Comparison of ENCODE assay signal across 8 cellular contexts in genomic region chr14:74492413-74493342, GRCh38. TPM values are rescaled to one million over a fixed set of nuclear protein-coding genes. Genes with fewer than 3 reads are reported as not detected.
DNase-seq lines count a peak whose midpoint lies in the region; ATAC-seq and TF ChIP-seq lines count a peak whose summit lies in the region.

Gene NPC2 (minus strand): TSS chr14:74493305. CDS start chr14:74493274, 31 bp downstream.

- TF ChIP-seq CTCF in AG04450 (IDR thresholded peaks at IDR 0.05; ENCODE audit: low read depth, low read length) (no peak), spleen (IDR thresholded peaks at IDR 0.05 in 8 of 11, conservative IDR thresholded peaks at IDR 0.05 in 3 of 11) (no peak)

- peaks cover 6% of the 10 kb centered on the region; the same call in 1 of the 2 replicates for H3K4me1 ChIP-seq in iPS-20b (ENCODE audit: insufficient read depth, low read length)
- peaks cover 40 to 72% (median 57%) of the 10 kb centered on the region in 6 donors for H3K4me1 ChIP-seq in spleen

- 0 to 2% (median 1%) methylated on average over 23 to 42 of the region's 42 CpGs for WGBS in spleen, 5 donors

- H3K4me3 ChIP-seq in AG04450 (ENCODE audit: low read depth, low read length) (peak within 1 kb of the TSS; percentile 97), iPS-20b (ENCODE audit: low read length) (peak within 1 kb of the TSS; percentile 90), spleen (peak within 1 kb of the TSS; percentile 74 to 94 (median 90))

- POLR2A ChIA-PET in AG04450 (lab: Yijun Ruan, JAX): interaction anchor here (0.6 to 1.0 kb wide), 5 partner anchors 38 to 124 kb away, joined by 3 to 8 read pairs (median 5); no protein-coding TSS in a partner anchor

- H3K36me3 ChIP-seq in iPS-20b (ENCODE audit: insufficient read depth, low read depth, low read length) (peaks cover 25% of the 10 kb centered on the region), spleen (peaks cover 0 to 26% (median 2%) of the 10 kb centered on the region in 6 donors)

- ATAC-seq in GM19395 (IDR thresholded peaks at IDR 0.05; ENCODE audit: unreplicated experiment): peak; percentile 18

- H3K27ac ChIP-seq in AG04450 (ENCODE audit: low read depth, low read length) (peak within 1 kb of the TSS; percentile 65), angular gyrus (ENCODE audit: low read depth, low read length) (peak within 1 kb of the TSS; percentile 67), iPS-20b (ENCODE audit: low read length) (peak within 1 kb of the TSS; percentile 90), spleen (peak within 1 kb of the TSS; percentile 85 to 96 (median 96))

- intact Hi-C loops in spleen (cut with DNase I; ENCODE audit: low total_unique reads): loop anchor here (5.0 kb wide), 1 partner anchor 130 kb away; no protein-coding TSS in a partner anchor

- H3K9me3 ChIP-seq in AG04450 (ENCODE audit: control insufficient read depth, insufficient read depth, low read length) (peaks cover 2% of the 10 kb centered on the region; the same call in 1 of the 2 replicates), iPS-20b (ENCODE audit: insufficient read depth, low read depth, low read length) (no peaks in the 10 kb centered on the region), spleen (no peaks in the 10 kb centered on the region)

- TF ChIP-seq POLR2A in spleen (IDR thresholded peaks at IDR 0.05): no peak

- CTCF ChIA-PET in AG04450 (lab: Charles Lee): interaction anchor here (0.7 to 1.7 kb wide), 4 partner anchors 9 to 120 kb away, joined by 3 to 6 read pairs (median 4); no protein-coding TSS in a partner anchor

- peak within 1 kb of the TSS; percentile 90 for H3K9ac ChIP-seq in iPS-20b (ENCODE audit: low read depth, low read length)

- H3K27me3 ChIP-seq in AG04450 (ENCODE audit: control insufficient read depth, insufficient read depth, low read length) (no peaks in the 10 kb centered on the region), iPS-20b (ENCODE audit: insufficient read depth, low read length) (peaks cover 4% of the 10 kb centered on the region; the same call in 1 of the 2 replicates), spleen (replicated peaks in 1 of 7) (no peaks in the 10 kb centered on the region)

- DNase-seq in AG04450 (ENCODE audit: low read depth, low spot score) (no peak), HT1080 (ENCODE audit: low read depth) (no peak), spleen (no peak), hepatic stellate cell (ENCODE audit: low spot score) (no peak), SIG-M5 (lab: John Stamatoyannopoulos, UW) (no peak)

RNA-seq across cellular contexts. Expression of gene NPC2, which starts in this region (rescaled TPM):
- polyA plus RNA-seq in AG04450 (2011; rRNA removed) (197 and 248 TPM in 2 replicates), spleen (100 to 1,000 TPM; 202 to 299 (median 221) TPM)
- 82.8 and 110 TPM in 2 replicates for polyA minus RNA-seq in AG04450 (2011; rRNA and poly(A)+ RNA removed)
- 203 and 243 TPM in 2 replicates for total RNA-seq in HT1080 (2014; rRNA removed; shearing (Covaris generic))
- polyA plus RNA-seq in HT1080 (2015; cell fraction: cytosol; rRNA removed): 201 and 245 TPM in 2 replicates
- 103 and 154 TPM in 2 replicates for polyA plus RNA-seq in HT1080 (2015; cell fraction: nucleus; rRNA removed)
- total RNA-seq in spleen: 100 to 1,000 TPM; 191 to 956 (median 322) TPM
